In the genomic region with DNA sequence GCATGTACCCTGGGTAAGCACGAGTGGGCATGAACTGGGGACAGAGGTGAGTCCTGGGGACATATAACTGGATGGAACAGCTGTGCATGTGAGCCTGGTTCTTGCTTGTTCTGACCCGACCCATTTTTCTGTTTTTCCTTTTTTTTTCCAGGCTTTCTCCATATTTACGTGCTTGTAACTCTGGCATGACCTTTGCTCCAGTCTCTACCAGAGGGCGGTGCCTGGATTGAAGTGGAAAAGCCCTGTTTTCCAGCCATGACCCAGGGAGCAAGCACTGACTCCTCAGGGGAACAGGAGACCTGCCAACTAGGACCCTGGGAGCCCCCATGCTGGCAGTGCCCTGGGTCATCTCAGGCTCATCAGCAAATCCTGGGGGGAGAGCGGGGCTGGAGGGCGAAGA, we compare ENCODE assay signal across 1 cellular context.
A peak's percentile ranks its signal among the peaks of the same experiment; 100 is the strongest.
TF ChIP-seq lines count a peak whose summit lies in the region.

No MANE protein-coding gene starts in this region.

TF ChIP-seq in HepG2, 621 proteins besides CTCF, POLR2A, EP300 and RAD21 (continued from another document):
- TF ChIP-seq, protein P1, sequence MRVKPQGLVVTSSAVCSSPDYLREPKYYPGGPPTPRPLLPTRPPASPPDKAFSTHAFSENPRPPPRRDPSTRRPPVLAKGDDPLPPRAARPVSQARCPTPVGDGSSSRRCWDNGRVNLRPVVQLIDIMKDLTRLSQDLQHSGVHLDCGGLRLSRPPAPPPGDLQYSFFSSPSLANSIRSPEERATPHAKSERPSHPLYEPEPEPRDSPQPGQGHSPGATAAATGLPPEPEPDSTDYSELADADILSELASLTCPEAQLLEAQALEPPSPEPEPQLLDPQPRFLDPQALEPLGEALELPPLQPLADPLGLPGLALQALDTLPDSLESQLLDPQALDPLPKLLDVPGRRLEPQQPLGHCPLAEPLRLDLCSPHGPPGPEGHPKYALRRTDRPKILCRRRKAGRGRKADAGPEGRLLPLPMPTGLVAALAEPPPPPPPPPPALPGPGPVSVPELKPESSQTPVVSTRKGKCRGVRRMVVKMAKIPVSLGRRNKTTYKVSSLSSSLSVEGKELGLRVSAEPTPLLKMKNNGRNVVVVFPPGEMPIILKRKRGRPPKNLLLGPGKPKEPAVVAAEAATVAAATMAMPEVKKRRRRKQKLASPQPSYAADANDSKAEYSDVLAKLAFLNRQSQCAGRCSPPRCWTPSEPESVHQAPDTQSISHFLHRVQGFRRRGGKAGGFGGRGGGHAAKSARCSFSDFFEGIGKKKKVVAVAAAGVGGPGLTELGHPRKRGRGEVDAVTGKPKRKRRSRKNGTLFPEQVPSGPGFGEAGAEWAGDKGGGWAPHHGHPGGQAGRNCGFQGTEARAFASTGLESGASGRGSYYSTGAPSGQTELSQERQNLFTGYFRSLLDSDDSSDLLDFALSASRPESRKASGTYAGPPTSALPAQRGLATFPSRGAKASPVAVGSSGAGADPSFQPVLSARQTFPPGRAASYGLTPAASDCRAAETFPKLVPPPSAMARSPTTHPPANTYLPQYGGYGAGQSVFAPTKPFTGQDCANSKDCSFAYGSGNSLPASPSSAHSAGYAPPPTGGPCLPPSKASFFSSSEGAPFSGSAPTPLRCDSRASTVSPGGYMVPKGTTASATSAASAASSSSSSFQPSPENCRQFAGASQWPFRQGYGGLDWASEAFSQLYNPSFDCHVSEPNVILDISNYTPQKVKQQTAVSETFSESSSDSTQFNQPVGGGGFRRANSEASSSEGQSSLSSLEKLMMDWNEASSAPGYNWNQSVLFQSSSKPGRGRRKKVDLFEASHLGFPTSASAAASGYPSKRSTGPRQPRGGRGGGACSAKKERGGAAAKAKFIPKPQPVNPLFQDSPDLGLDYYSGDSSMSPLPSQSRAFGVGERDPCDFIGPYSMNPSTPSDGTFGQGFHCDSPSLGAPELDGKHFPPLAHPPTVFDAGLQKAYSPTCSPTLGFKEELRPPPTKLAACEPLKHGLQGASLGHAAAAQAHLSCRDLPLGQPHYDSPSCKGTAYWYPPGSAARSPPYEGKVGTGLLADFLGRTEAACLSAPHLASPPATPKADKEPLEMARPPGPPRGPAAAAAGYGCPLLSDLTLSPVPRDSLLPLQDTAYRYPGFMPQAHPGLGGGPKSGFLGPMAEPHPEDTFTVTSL (CRISPR knock-in tag; IDR thresholded peaks at IDR 0.05; ENCODE audit: borderline replicate concordance): peak; percentile 41; the same call in 1 of the 2 replicates
TF ChIP-seq in HepG2: peak in this region for 88.
